In the genomic region with DNA sequence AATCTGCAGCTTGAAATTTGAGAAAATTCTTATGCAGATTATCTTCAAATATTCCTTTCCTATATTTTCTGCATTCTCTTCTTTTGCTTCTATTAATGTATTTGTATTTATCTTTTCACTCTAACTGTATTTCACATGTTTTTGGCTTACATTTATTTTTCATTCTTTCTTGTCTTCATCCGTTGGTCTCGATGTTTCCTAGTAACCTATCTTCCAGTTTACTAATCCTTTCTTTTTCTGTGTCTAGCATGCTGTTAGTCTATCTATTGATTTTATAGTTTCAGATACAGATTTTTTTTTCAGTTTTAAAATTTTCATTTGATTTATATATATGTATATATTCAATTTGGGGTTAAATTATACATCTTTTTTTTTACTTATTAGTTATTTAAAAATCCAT, we compare ENCODE assay signal across 35 cellular contexts.
"Had no signal": no experiment of that assay in that cellular context is flagged by ENCODE, and none has a peak within 500 bp of the region (broad histone marks: within the 10 kb centered on the region; RNA-seq: fewer than 3 reads in every experiment).

No MANE protein-coding gene starts in this region.

- H3K27me3 Mint-ChIP-seq: activated CD4-positive, alpha-beta memory T cell treated with anti-CD3 and anti-CD28 coated beads, Interleukin-2, amount 10 ng/mL, durations not matched to agents 7 days and 5 days; activated CD4-positive, alpha-beta T cell treated with anti-CD3 and anti-CD28 coated beads for 36 hours; activated CD4-positive, alpha-beta T cell treated with anti-CD3 and anti-CD28 coated beads, Interleukin-2, amount 10 ng/mL, durations not matched to agents 7 days and 5 days; activated CD8-positive, alpha-beta memory T cell treated with anti-CD3 and anti-CD28 coated beads, Interleukin-2, amount 10 ng/mL, durations not matched to agents 7 days and 5 days; activated naive CD8-positive, alpha-beta T cell treated with anti-CD3 and anti-CD28 coated beads for 36 hours; activated T-cell treated with anti-CD3 and anti-CD28 coated beads, Interleukin-2, amount 50 U/mL, for 24 hours had no signal

- H3K4me3 Mint-ChIP-seq: activated CD4-positive, alpha-beta memory T cell treated with anti-CD3 and anti-CD28 coated beads, Interleukin-2, amount 10 ng/mL, durations not matched to agents 7 days and 5 days; activated CD4-positive, alpha-beta T cell treated with anti-CD3 and anti-CD28 coated beads for 36 hours; activated CD4-positive, alpha-beta T cell treated with anti-CD3 and anti-CD28 coated beads, Interleukin-2, amount 10 ng/mL, durations not matched to agents 7 days and 5 days; activated CD8-positive, alpha-beta memory T cell treated with anti-CD3 and anti-CD28 coated beads, Interleukin-2, amount 10 ng/mL, durations not matched to agents 7 days and 5 days; activated CD8-positive, alpha-beta T cell treated with anti-CD3 and anti-CD28 coated beads, Interleukin-2, amount 10 ng/mL, durations not matched to agents 7 days and 5 days; activated naive CD4-positive, alpha-beta T cell treated with anti-CD3 and anti-CD28 coated beads for 36 hours; activated naive CD8-positive, alpha-beta T cell treated with anti-CD3 and anti-CD28 coated beads for 36 hours; activated T-cell treated with anti-CD3 and anti-CD28 coated beads, Interleukin-2, amount 50 U/mL, for 24 hours; T-helper 1 cell treated with Interleukin-12 subunit alpha and Interleukin-12 subunit beta and Interleukin-4 antibody, amounts not matched to agents 30 μg/mL and 1 μg/mL, for 36 hours; T-helper 2 cell treated with Interferon-gamma antibody and Interleukin-4, amounts not matched to agents 5 μg/mL and 100 μg/mL, for 36 hours; WTC11 had no signal

- H3K4me3 ChIP-seq: adrenal gland, body of pancreas, breast epithelium had no signal

- H3K36me3 ChIP-seq: adrenal gland, brain microvascular endothelial cell, breast epithelium, WERI-Rb-1 had no signal

- H3K27me3 ChIP-seq: adrenal gland, body of pancreas, brain microvascular endothelial cell, breast epithelium had no signal

- H3K36me3 Mint-ChIP-seq: activated CD8-positive, alpha-beta memory T cell treated with anti-CD3 and anti-CD28 coated beads, Interleukin-2, amount 10 ng/mL, durations not matched to agents 7 days and 5 days; activated naive CD4-positive, alpha-beta T cell treated with anti-CD3 and anti-CD28 coated beads, Interleukin-2, amount 50 U/mL, for 72 hours; activated naive CD8-positive, alpha-beta T cell treated with anti-CD3 and anti-CD28 coated beads for 36 hours had no signal

- H3K27ac Mint-ChIP-seq: activated CD4-positive, alpha-beta memory T cell treated with anti-CD3 and anti-CD28 coated beads, Interleukin-2, amount 10 ng/mL, durations not matched to agents 7 days and 5 days; activated CD4-positive, alpha-beta T cell treated with anti-CD3 and anti-CD28 coated beads for 36 hours; activated CD4-positive, alpha-beta T cell treated with anti-CD3 and anti-CD28 coated beads, Interleukin-2, amount 10 ng/mL, durations not matched to agents 7 days and 5 days; activated CD8-positive, alpha-beta memory T cell treated with anti-CD3 and anti-CD28 coated beads, Interleukin-2, amount 10 ng/mL, durations not matched to agents 7 days and 5 days; activated CD8-positive, alpha-beta T cell treated with anti-CD3 and anti-CD28 coated beads, Interleukin-2, amount 10 ng/mL, durations not matched to agents 7 days and 5 days; activated naive CD4-positive, alpha-beta T cell treated with anti-CD3 and anti-CD28 coated beads for 36 hours; activated naive CD4-positive, alpha-beta T cell treated with anti-CD3 and anti-CD28 coated beads, Interleukin-2, amount 50 U/mL, for 72 hours; activated naive CD8-positive, alpha-beta T cell treated with anti-CD3 and anti-CD28 coated beads for 36 hours; activated T-cell treated with anti-CD3 and anti-CD28 coated beads, Interleukin-2, amount 50 U/mL, for 24 hours; T-helper 1 cell treated with Interleukin-12 subunit alpha and Interleukin-12 subunit beta and Interleukin-4 antibody, amounts not matched to agents 30 μg/mL and 1 μg/mL, for 36 hours; T-helper 2 cell treated with Interferon-gamma antibody and Interleukin-4, amounts not matched to agents 5 μg/mL and 100 μg/mL, for 36 hours; WTC11 had no signal

- H3K9me3 ChIP-seq: adrenal gland, body of pancreas, breast epithelium had no signal

- H3K4me1 ChIP-seq: adrenal gland, body of pancreas, breast epithelium had no signal

- ATAC-seq: activated CD4-positive, alpha-beta T cell treated with anti-CD3 and anti-CD28 coated beads for 36 hours; activated CD4-positive, CD25-positive, alpha-beta regulatory T cell treated with anti-CD3 and anti-CD28 coated beads, Interleukin-2, amount 50 U/mL, for 24 hours; activated CD8-positive, alpha-beta memory T cell treated with anti-CD3 and anti-CD28 coated beads, Interleukin-2, amount 10 ng/mL, durations not matched to agents 7 days and 5 days; activated CD8-positive, alpha-beta T cell treated with anti-CD3 and anti-CD28 coated beads, Interleukin-2, amount 10 ng/mL, durations not matched to agents 7 days and 5 days; activated naive CD4-positive, alpha-beta T cell treated with anti-CD3 and anti-CD28 coated beads, Interleukin-2, amount 50 U/mL, for 72 hours; body of pancreas; WTC11 had no signal

- H3K27ac ChIP-seq: adrenal gland, body of pancreas, brain microvascular endothelial cell, breast epithelium, WERI-Rb-1 had no signal

- FAIRE-seq: astrocyte had no signal

- DNase-seq: activated CD4-positive, alpha-beta memory T cell treated with anti-CD3 and anti-CD28 coated beads, Interleukin-2, amount 10 ng/mL, durations not matched to agents 7 days and 5 days; activated CD4-positive, alpha-beta T cell treated with anti-CD3 and anti-CD28 coated beads for 1 hour; activated CD4-positive, alpha-beta T cell treated with anti-CD3 and anti-CD28 coated beads for 36 hours; activated CD4-positive, alpha-beta T cell treated with anti-CD3 and anti-CD28 coated beads for 48 hours; activated CD4-positive, alpha-beta T cell treated with anti-CD3 and anti-CD28 coated beads, Interleukin-2, amount 10 ng/mL, durations not matched to agents 7 days and 5 days; activated CD4-positive, alpha-beta T cell treated with anti-CD3 and anti-CD28 coated beads, Interleukin-2, amount 50 U/mL, for 48 hours; activated CD4-positive, CD25-positive, alpha-beta regulatory T cell; activated CD8-positive, alpha-beta memory T cell treated with anti-CD3 and anti-CD28 coated beads for 24 hours; activated CD8-positive, alpha-beta memory T cell treated with anti-CD3 and anti-CD28 coated beads, Interleukin-2, amount 10 ng/mL, durations not matched to agents 7 days and 5 days; activated CD8-positive, alpha-beta memory T cell treated with anti-CD3 and anti-CD28 coated beads, Interleukin-2, amount 50 U/mL, for 48 hours; activated CD8-positive, alpha-beta T cell treated with anti-CD3 and anti-CD28 coated beads, Interleukin-2, amount 10 ng/mL, durations not matched to agents 7 days and 5 days; activated effector memory CD4-positive, alpha-beta T cell treated with anti-CD3 and anti-CD28 coated beads, Interleukin-2, amount 50 U/mL, for 16 hours; activated gamma-delta T cell treated with Interleukin-2 at 50 U/mL for 16 hours; activated naive CD4-positive, alpha-beta T cell; activated naive CD4-positive, alpha-beta T cell treated with anti-CD3 and anti-CD28 coated beads for 36 hours; activated naive CD4-positive, alpha-beta T cell treated with anti-CD3 and anti-CD28 coated beads, Interleukin-2, amount 50 U/mL, for 16 hours; activated naive CD8-positive, alpha-beta T cell treated with anti-CD3 and anti-CD28 coated beads for 36 hours; activated T-cell treated with anti-CD3 and anti-CD28 coated beads, Interleukin-2, amount 50 U/mL, for 24 hours; activated T-cell treated with anti-CD3 and anti-CD28 coated beads, Interleukin-2, amount 50 U/mL, for 48 hours; adrenal gland; amniotic stem cell; aorta; body of pancreas; brain microvascular endothelial cell; central memory CD4-positive, alpha-beta T cell; T-helper 2 cell; T-helper 9 cell; WERI-Rb-1 had no signal

- H3K4me1 Mint-ChIP-seq: activated CD4-positive, alpha-beta memory T cell treated with anti-CD3 and anti-CD28 coated beads, Interleukin-2, amount 10 ng/mL, durations not matched to agents 7 days and 5 days; activated CD4-positive, alpha-beta T cell treated with anti-CD3 and anti-CD28 coated beads for 36 hours; activated CD4-positive, alpha-beta T cell treated with anti-CD3 and anti-CD28 coated beads, Interleukin-2, amount 10 ng/mL, durations not matched to agents 7 days and 5 days; activated CD8-positive, alpha-beta memory T cell treated with anti-CD3 and anti-CD28 coated beads, Interleukin-2, amount 10 ng/mL, durations not matched to agents 7 days and 5 days; activated naive CD8-positive, alpha-beta T cell treated with anti-CD3 and anti-CD28 coated beads for 36 hours; WTC11 had no signal
